ENCODE assay signal across 17 cellular contexts in genomic region chr2:16014802-16015201, GRCh38.
"Had no signal": no experiment of that assay in that cellular context is flagged by ENCODE, and none has a peak within 500 bp of the region (broad histone marks: within the 10 kb centered on the region; RNA-seq: fewer than 3 reads in every experiment).

No MANE protein-coding gene starts in this region.

- H3K4me3 Mint-ChIP-seq: activated CD4-positive, alpha-beta T cell treated with anti-CD3 and anti-CD28 coated beads, Interleukin-2, amount 10 ng/mL, durations not matched to agents 7 days and 5 days; activated CD8-positive, alpha-beta T cell treated with anti-CD3 and anti-CD28 coated beads, Interleukin-2, amount 10 ng/mL, durations not matched to agents 7 days and 5 days; stimulated activated naive CD8-positive, alpha-beta T cell treated with anti-CD3 and anti-CD28 coated beads, Interleukin-15, amount 100 ng/mL, for 72 hours had no signal

- H3K27ac Mint-ChIP-seq: activated CD4-positive, alpha-beta T cell treated with anti-CD3 and anti-CD28 coated beads, Interleukin-2, amount 10 ng/mL, durations not matched to agents 7 days and 5 days; activated CD8-positive, alpha-beta T cell treated with anti-CD3 and anti-CD28 coated beads, Interleukin-2, amount 10 ng/mL, durations not matched to agents 7 days and 5 days; naive thymus-derived CD8-positive, alpha-beta T cell had no signal

- H3K27ac ChIP-seq: ascending aorta, breast epithelium, parathyroid adenoma, testis, upper lobe of right lung had no signal

- H3K9me3 Mint-ChIP-seq: activated CD4-positive, alpha-beta T cell treated with anti-CD3 and anti-CD28 coated beads, Interleukin-2, amount 10 ng/mL, durations not matched to agents 7 days and 5 days; stimulated activated naive CD8-positive, alpha-beta T cell treated with anti-CD3 and anti-CD28 coated beads, Interleukin-15, amount 100 ng/mL, for 72 hours had no signal

- H3K4me1 Mint-ChIP-seq: activated CD4-positive, alpha-beta T cell treated with anti-CD3 and anti-CD28 coated beads, Interleukin-2, amount 10 ng/mL, durations not matched to agents 7 days and 5 days had no signal

- DNase-seq: activated CD4-positive, alpha-beta T cell treated with anti-CD3 and anti-CD28 coated beads, Interleukin-2, amount 10 ng/mL, durations not matched to agents 7 days and 5 days; activated CD8-positive, alpha-beta memory T cell treated with anti-CD3 and anti-CD28 coated beads, Interleukin-2, amount 50 U/mL, for 4 hours; activated CD8-positive, alpha-beta T cell treated with anti-CD3 and anti-CD28 coated beads, Interleukin-2, amount 10 ng/mL, durations not matched to agents 7 days and 5 days; activated effector memory CD4-positive, alpha-beta T cell treated with anti-CD3 and anti-CD28 coated beads, Interleukin-2, amount 50 U/mL, for 16 hours; activated naive CD4-positive, alpha-beta T cell treated with anti-CD3 and anti-CD28 coated beads, Interleukin-2, amount 50 U/mL, for 16 hours; activated T-cell treated with anti-CD3 and anti-CD28 coated beads, Interleukin-2, amount 50 U/mL, for 48 hours; effector CD8-positive, alpha-beta T cell; mesenchymal stem cell; naive thymus-derived CD8-positive, alpha-beta T cell; stimulated activated CD4-positive, alpha-beta T cell treated with anti-CD3 and anti-CD28 coated beads, Interleukin-4, amount 100 ng/mL, for 1 hour; stimulated activated naive CD8-positive, alpha-beta T cell treated with anti-CD3 and anti-CD28 coated beads, Interleukin-15, amount 100 ng/mL, for 72 hours; T1000; testis; upper lobe of right lung had no signal
